8 cellular contexts compared by ENCODE assay signal in genomic region chr5:32232441-32233219, GRCh38. TPM values are rescaled to one million over a fixed set of nuclear protein-coding genes. Genes with fewer than 3 reads are reported as not detected.
DNase-seq lines count a peak whose midpoint lies in the region; ATAC-seq and TF ChIP-seq lines count a peak whose summit lies in the region.

No MANE protein-coding gene starts in this region.

- H2AFZ ChIP-seq in neural progenitor cell (replicated peaks) = no peak overlapping the region

- intact Hi-C loops in activated T-helper 2 cell treated with anti-CD3 and anti-CD28 coated beads, Interferon-gamma antibody, Interleukin-2, Interleukin-4, amounts not matched to agents 10 μg/mL and 5 μg/mL and 100 μg/mL, durations not matched to agents 14 hours and 24 hours and 36 hours (cut with micrococcal nuclease) = loop anchor here (1.0 to 2.0 kb wide), 4 partner anchors 58 to 380 kb away; partner anchors contain the start of gene GOLPH3
- intact Hi-C loops in stomach (cut with DNase I; ENCODE audit: low total_unique reads) = loop anchor here (10.0 kb wide), 1 partner anchor 92 kb away; no protein-coding TSS in a partner anchor

- H3K4me2 ChIP-seq in DOHH2 (ENCODE audit: low read length) (no peak overlapping the region), neural progenitor cell (no peak overlapping the region)

- no peak for TF ChIP-seq POLR2A in stomach (IDR thresholded peaks at IDR 0.05)

- DNase-seq in Kasumi-1 (lab: John Stamatoyannopoulos, UW) (peak; percentile 85 to 86), RPMI8226 (peak; percentile 68), fibroblast of the conjunctiva (ENCODE audit: low read depth) (peak; percentile 59), neural progenitor cell (ENCODE audit: low spot score) (peak; percentile 79), stomach (peak; percentile 87)
- peak; percentile 63 for DNase-seq in activated T-helper 2 cell treated with anti-CD3 and anti-CD28 coated beads, Interferon-gamma antibody, Interleukin-2, Interleukin-4, amounts not matched to agents 10 μg/mL and 5 μg/mL and 100 μg/mL, durations not matched to agents 14 hours and 24 hours and 36 hours (ENCODE audit: low spot score)

- peaks cover 25% of the 10 kb centered on the region for H3K4me1 Mint-ChIP-seq in activated T-helper 2 cell treated with anti-CD3 and anti-CD28 coated beads, Interferon-gamma antibody, Interleukin-2, Interleukin-4, amounts not matched to agents 10 μg/mL and 5 μg/mL and 100 μg/mL, durations not matched to agents 14 hours and 24 hours and 36 hours (ENCODE audit: low read depth)
- peaks cover 10% of the 10 kb centered on the region for H3K4me1 Mint-ChIP-seq in neural progenitor cell

- H3K27ac Mint-ChIP-seq in activated T-helper 2 cell treated with anti-CD3 and anti-CD28 coated beads, Interferon-gamma antibody, Interleukin-2, Interleukin-4, amounts not matched to agents 10 μg/mL and 5 μg/mL and 100 μg/mL, durations not matched to agents 14 hours and 24 hours and 36 hours = peak overlapping the region; percentile 82
- H3K27ac Mint-ChIP-seq in neural progenitor cell = no peak overlapping the region

- peaks cover 6% of the 10 kb centered on the region; the same call in 1 of the 2 replicates for H3K79me2 ChIP-seq in DOHH2 (ENCODE audit: control insufficient read depth, low read length)
- no peaks in the 10 kb centered on the region for H3K79me2 ChIP-seq in neural progenitor cell (ENCODE audit: low read depth)

- H3K4me3 ChIP-seq in DOHH2 (ENCODE audit: low read length) (no peak overlapping the region), neural progenitor cell (no peak overlapping the region), stomach (no peak overlapping the region)

- H3K27ac ChIP-seq in DOHH2 (ENCODE audit: low read depth, low read length) (no peak overlapping the region), neural progenitor cell (no peak overlapping the region), stomach (peak overlapping the region; percentile 81 to 94 (median 82))

- no peaks in the 10 kb centered on the region for H3K9me2 ChIP-seq in DOHH2 (replicated peaks; ENCODE audit: control insufficient read depth, low read length)

- no peak for TF ChIP-seq EP300 in stomach (IDR thresholded peaks at IDR 0.05)

- no peak overlapping the region for H3K4me3 Mint-ChIP-seq in activated T-helper 2 cell treated with anti-CD3 and anti-CD28 coated beads, Interferon-gamma antibody, Interleukin-2, Interleukin-4, amounts not matched to agents 10 μg/mL and 5 μg/mL and 100 μg/mL, durations not matched to agents 14 hours and 24 hours and 36 hours (ENCODE audit: low read depth)
- H3K4me3 Mint-ChIP-seq in neural progenitor cell = no peak overlapping the region

- H3F3A ChIP-seq in DOHH2 (ENCODE audit: control insufficient read depth, insufficient read depth) = peaks cover 11% of the 10 kb centered on the region; the same call in 1 of the 2 replicates
- H3F3A ChIP-seq in neural progenitor cell (ENCODE audit: low read depth) = no peaks in the 10 kb centered on the region

- no peaks in the 10 kb centered on the region for H3K27me3 Mint-ChIP-seq in activated T-helper 2 cell treated with anti-CD3 and anti-CD28 coated beads, Interferon-gamma antibody, Interleukin-2, Interleukin-4, amounts not matched to agents 10 μg/mL and 5 μg/mL and 100 μg/mL, durations not matched to agents 14 hours and 24 hours and 36 hours (ENCODE audit: low read depth)
- H3K27me3 Mint-ChIP-seq in neural progenitor cell (ENCODE audit: insufficient read depth, low read depth) = peaks cover 6% of the 10 kb centered on the region

- no peaks in the 10 kb centered on the region for H3K9me3 Mint-ChIP-seq in activated T-helper 2 cell treated with anti-CD3 and anti-CD28 coated beads, Interferon-gamma antibody, Interleukin-2, Interleukin-4, amounts not matched to agents 10 μg/mL and 5 μg/mL and 100 μg/mL, durations not matched to agents 14 hours and 24 hours and 36 hours
- no peaks in the 10 kb centered on the region for H3K9me3 Mint-ChIP-seq in neural progenitor cell

- no peak overlapping the region for H3K9ac ChIP-seq in neural progenitor cell

- H3K36me3 Mint-ChIP-seq in activated T-helper 2 cell treated with anti-CD3 and anti-CD28 coated beads, Interferon-gamma antibody, Interleukin-2, Interleukin-4, amounts not matched to agents 10 μg/mL and 5 μg/mL and 100 μg/mL, durations not matched to agents 14 hours and 24 hours and 36 hours (ENCODE audit: low read depth) = peaks cover 55% of the 10 kb centered on the region
- peaks cover 34% of the 10 kb centered on the region for H3K36me3 Mint-ChIP-seq in neural progenitor cell

- H3K36me3 ChIP-seq in DOHH2 (ENCODE audit: control insufficient read depth, low read length) (peaks cover 91% of the 10 kb centered on the region), neural progenitor cell (no peaks in the 10 kb centered on the region), stomach (peaks cover 19 to 62% (median 57%) of the 10 kb centered on the region in 4 donors)

- H3K27me3 ChIP-seq in DOHH2 (ENCODE audit: control insufficient read depth, low read length) = no peaks in the 10 kb centered on the region
- H3K27me3 ChIP-seq in neural progenitor cell = no peaks in the 10 kb centered on the region
- no peaks in the 10 kb centered on the region for H3K27me3 ChIP-seq in stomach

- TF ChIP-seq CTCF in DOHH2 (IDR thresholded peaks at IDR 0.05; ENCODE audit: low read depth, low read length, poor library complexity, severe bottlenecking) = peak; percentile 88
- TF ChIP-seq CTCF in neural progenitor cell (IDR thresholded peaks at IDR 0.05) = peak; percentile 85
- peak in 6 of 7 experiments; percentile 56 to 93 (median 80) for TF ChIP-seq CTCF in stomach (IDR thresholded peaks at IDR 0.05)

- peak; percentile 89 for ATAC-seq in GM21737 (IDR thresholded peaks at IDR 0.05; ENCODE audit: unreplicated experiment)

- peaks cover 12% of the 10 kb centered on the region for H3K4me1 ChIP-seq in DOHH2 (ENCODE audit: control insufficient read depth, low read length)
- no peaks in the 10 kb centered on the region for H3K4me1 ChIP-seq in neural progenitor cell
- peaks cover 30 to 62% (median 44%) of the 10 kb centered on the region in 4 donors for H3K4me1 ChIP-seq in stomach

- H4K20me1 ChIP-seq in DOHH2 (ENCODE audit: control insufficient read depth, insufficient read depth, low read depth, low read length) = no peaks in the 10 kb centered on the region
- H4K20me1 ChIP-seq in neural progenitor cell (ENCODE audit: low read depth) = no peaks in the 10 kb centered on the region

- WGBS in stomach, 5 donors = 17 to 39% (median 29%) methylated on average over 11 of the region's 11 CpGs

- H3K9me3 ChIP-seq in DOHH2 (ENCODE audit: control insufficient read depth, insufficient read depth, low read length) (no peaks in the 10 kb centered on the region), neural progenitor cell (ENCODE audit: low read depth) (no peaks in the 10 kb centered on the region), stomach (no peaks in the 10 kb centered on the region)

RNA-seq across cellular contexts. Expression of gene GOLPH3, which starts 58.5 kb away (rescaled TPM):
- 80.1 and 81.5 TPM in 2 replicates for total RNA-seq in activated T-helper 2 cell treated with anti-CD3 and anti-CD28 coated beads, Interferon-gamma antibody, Interleukin-2, Interleukin-4, amounts not matched to agents 10 μg/mL and 5 μg/mL and 100 μg/mL, durations not matched to agents 14 hours and 24 hours and 36 hours
- total RNA-seq in neural progenitor cell (ENCODE audit: low replicate concordance) = 64.2 and 80.5 TPM in 2 replicates
- total RNA-seq in stomach = 100 to 1,000 TPM in 2 of 5 donors, 10 to 100 TPM in 3; 47.8 to 171 (median 94.3) TPM
- 10 to 100 TPM; 38.3 to 95.6 (median 50.4) TPM for polyA plus RNA-seq in stomach

Comparison
In these comparisons a context has a peak if more than half of its experiments do, and no peak if none do; other contexts are left out.
1. H3K27ac ChIP-seq: peak in stomach (5 of 5); none in DOHH2 (single experiment) and neural progenitor cell (single experiment).
2. Peak in every context shown above with its lines, with median percentiles within 50 percentile points of each other: CTCF ChIP-seq and DNase-seq.